In genomic region chr4:117700111-117700892, GRCh38 we compare ENCODE assay signal across 10 cellular contexts.
DNase-seq lines count a peak whose midpoint lies in the region; ATAC-seq, FAIRE-seq and TF ChIP-seq lines count a peak whose summit lies in the region.
"Had no signal": no experiment of that assay in that cellular context is flagged by ENCODE, and none has a peak within 500 bp of the region (broad histone marks: within the 10 kb centered on the region; RNA-seq: fewer than 3 reads in every experiment).

No MANE protein-coding gene starts in this region.

- no peak for FAIRE-seq in HTR-8/SVneo (lab: Jason Lieb, UNC)

- no peak overlapping the region for H3K4me3 ChIP-seq in epithelial cell of proximal tubule (ENCODE audit: low read depth, low read length)

- peak; percentile 58 for ATAC-seq in GM19397 (IDR thresholded peaks at IDR 0.05; ENCODE audit: unreplicated experiment)
- no peak for ATAC-seq in GM21515 (IDR thresholded peaks at IDR 0.05; ENCODE audit: unreplicated experiment)

- peak; percentile 39 for DNase-seq in D341Med (ENCODE audit: low spot score)
- DNase-seq in Kasumi-1 (lab: John Stamatoyannopoulos, UW) = peak; percentile 35 to 46
- DNase-seq in epithelial cell of proximal tubule (ENCODE audit: low read depth) = no peak
- DNase-seq in stimulated activated CD4-positive, alpha-beta T cell treated with anti-CD3 and anti-CD28 coated beads, Interleukin-4, amount 100 ng/mL, for 4 hours = no peak
- no peak for DNase-seq in T1000 (lab: John Stamatoyannopoulos, UW)
- no peak for DNase-seq in HTR-8/SVneo (ENCODE audit: insufficient read length, low spot score)
- DNase-seq: activated CD4-positive, alpha-beta T cell treated with anti-CD3 and anti-CD28 coated beads, Interleukin-2, amount 10 ng/mL, durations not matched to agents 7 days and 5 days; NCI-H2107 had no signal

- peak; percentile 51 for TF ChIP-seq CTCF in epithelial cell of proximal tubule (conservative IDR thresholded peaks at IDR 0.05; ENCODE audit: low read depth, low read length)

Comparison
In these comparisons a context has a peak if more than half of its experiments do, and no peak if none do; other contexts are left out.
1. DNase-seq: peak in D341Med (single experiment) and Kasumi-1 (2 of 2); none in epithelial cell of proximal tubule (single experiment), stimulated activated CD4-positive, alpha-beta T cell treated with anti-CD3 and anti-CD28 coated beads, Interleukin-4, amount 100 ng/mL, for 4 hours (0 of 2), T1000 (single experiment) and HTR-8/SVneo (single experiment).